Comparison of ENCODE assay signal across 11 cellular contexts in genomic region chr10:46925853-46926252, GRCh38. TPM values are rescaled to one million over a fixed set of nuclear protein-coding genes. Genes with fewer than 3 reads are reported as not detected.
A peak's percentile ranks its signal among the peaks of the same experiment; 100 is the strongest.
DNase-seq lines count a peak whose midpoint lies in the region; ATAC-seq, FAIRE-seq and TF ChIP-seq lines count a peak whose summit lies in the region.
"Not testable (repeated sequence)": the region's sequence is repeated elsewhere in the genome, so short reads cannot be mapped to it uniquely, and the experiment has no call there.
"Had no signal": no experiment of that assay in that cellular context is flagged by ENCODE, and none has a peak within 500 bp of the region (broad histone marks: within the 10 kb centered on the region; RNA-seq: fewer than 3 reads in every experiment).

No MANE protein-coding gene starts in this region.

- ATAC-seq in A549 (peak; percentile 76 to 91; a peak in 5 of 6 replicates), WTC11 (peak; percentile 74), right cardiac atrium (peak; percentile 24 to 39)

- H3K27me3 ChIP-seq in GM23248 (replicated peaks; ENCODE audit: insufficient read depth); right cardiac atrium (ENCODE audit: control insufficient read depth, insufficient read depth); smooth muscle cell (ENCODE audit: low read depth): not testable (repeated sequence)

- TF ChIP-seq RAD21 in A549 (conservative IDR thresholded peaks at IDR 0.05 in 1 of 2, IDR thresholded peaks at IDR 0.05 in 1 of 2), result not testable (repeated sequence)

- H3F3A ChIP-seq in GM23248 (ENCODE audit: insufficient read depth); smooth muscle cell (ENCODE audit: low read depth): not testable (repeated sequence)

- not testable (repeated sequence) for H3K79me2 ChIP-seq in GM23248 (ENCODE audit: insufficient read depth); smooth muscle cell (ENCODE audit: low read depth)

- TF ChIP-seq EP300 in A549 (IDR thresholded peaks at IDR 0.05), result not testable (repeated sequence)

- DNase-seq in A549 (ENCODE audit: low read depth in 1 of 2, low spot score in 1 of 2); WTC11 (ENCODE audit: low spot score); right cardiac atrium; smooth muscle cell (lab: John Stamatoyannopoulos, UW; ENCODE audit: unreplicated experiment): not testable (repeated sequence)
- DNase-seq in GM23248 (peak; percentile 0), OCI-M1 (lab: John Stamatoyannopoulos, UW) (peak; percentile 58), epithelial cell of esophagus (ENCODE audit: low read depth) (peak; percentile 43)

- POLR2A ChIA-PET in A549 (lab: Yijun Ruan, JAX); WTC11 (lab: Charles Lee): not testable (repeated sequence)

- not testable (repeated sequence) for H3K9ac ChIP-seq in GM23248; smooth muscle cell (ENCODE audit: low read depth)

- not testable (repeated sequence) for H3K4me3 Mint-ChIP-seq in WTC11, nephron

- H3K4me1 ChIP-seq in A549; GM23248 (ENCODE audit: insufficient read depth); right cardiac atrium (ENCODE audit: control insufficient read depth, insufficient read depth, low read length); smooth muscle cell (ENCODE audit: low read depth): not testable (repeated sequence)

- not testable (repeated sequence) for H3K9me3 Mint-ChIP-seq in WTC11, nephron

- not testable (repeated sequence) for H3K27ac Mint-ChIP-seq in WTC11, nephron

- not testable (repeated sequence) for H4K20me1 ChIP-seq in GM23248 (ENCODE audit: insufficient read depth); smooth muscle cell (ENCODE audit: low read depth)

- in situ Hi-C loops in GM23248 (cut with MboI), result not testable (repeated sequence)

- not testable (repeated sequence) for TF ChIP-seq POLR2A in A549 (IDR thresholded peaks at IDR 0.05; ENCODE audit: low read length)

- H3K36me3 Mint-ChIP-seq in WTC11; nephron (ENCODE audit: low read depth): not testable (repeated sequence)

- not testable (repeated sequence) for H3K4me3 ChIP-seq in A549; GM23248; epithelial cell of esophagus (ENCODE audit: low read length); right cardiac atrium (ENCODE audit: low read length); smooth muscle cell

- WGBS in A549 (ENCODE audit: missing lambda C conversion rate), result 4% methylated on average over 2 of the region's 2 CpGs
- WGBS in GM23248 (ENCODE audit: low coverage in 1 of 2, low lambda C conversion rate in 2 of 2, missing lambda C conversion rate in 2 of 2), 2 experiments, result 0 to 2% methylated on average over 2 of the region's 2 CpGs
- WGBS in right cardiac atrium, result 13% methylated on average over 2 of the region's 2 CpGs
- 7% methylated on average over 2 of the region's 2 CpGs for WGBS in smooth muscle cell (ENCODE audit: low lambda C conversion rate)

- not testable (repeated sequence) for H3K27me3 Mint-ChIP-seq in WTC11 (ENCODE audit: low read depth); nephron (ENCODE audit: low read depth)

- H2AFZ ChIP-seq in GM23248; smooth muscle cell (ENCODE audit: low read depth): not testable (repeated sequence)

- not testable (repeated sequence) for TF ChIP-seq CTCF in A549 (IDR thresholded peaks at IDR 0.05); WTC11 (IDR thresholded peaks at IDR 0.05)
- peak; percentile 27 for TF ChIP-seq CTCF in epithelial cell of esophagus (IDR thresholded peaks at IDR 0.05; ENCODE audit: insufficient read depth, low read depth, low read length, missing control alignments)
- TF ChIP-seq CTCF in nephron (IDR thresholded peaks at IDR 0.05; ENCODE audit: unreplicated experiment in 3 of 3), result peak in 2 of 3 experiments; percentile 9 to 14
- TF ChIP-seq CTCF in smooth muscle cell (IDR thresholded peaks at IDR 0.05; ENCODE audit: borderline replicate concordance, insufficient read depth, poor library complexity, severe bottlenecking), result peak; percentile 14

- not testable (repeated sequence) for H3K9me2 ChIP-seq in GM23248 (ENCODE audit: insufficient read depth)

- not testable (repeated sequence) for FAIRE-seq in A549 (lab: Jason Lieb, UNC)

- CTCF ChIA-PET in A549 (lab: Yijun Ruan, JAX); WTC11 (lab: Charles Lee): not testable (repeated sequence)

- H3K4me1 Mint-ChIP-seq in WTC11, nephron: not testable (repeated sequence)

- H3K36me3 ChIP-seq in GM23248 (ENCODE audit: low read depth); smooth muscle cell (ENCODE audit: low read depth): not testable (repeated sequence)

- H3K9me3 ChIP-seq in A549; GM23248 (ENCODE audit: low read depth); right cardiac atrium (ENCODE audit: control insufficient read depth, low read length); smooth muscle cell (replicated peaks; ENCODE audit: low read depth): not testable (repeated sequence)

- H3K27ac ChIP-seq in A549; GM23248; right cardiac atrium (ENCODE audit: low read length); smooth muscle cell (ENCODE audit: low read depth): not testable (repeated sequence)

- not testable (repeated sequence) for H3K4me2 ChIP-seq in A549; GM23248 (ENCODE audit: unreplicated experiment); smooth muscle cell

- intact Hi-C loops in right cardiac atrium (cut with DNase I), result not testable (repeated sequence)

RNA-seq across cellular contexts. Expression of gene PTPN20, which starts 14.6 kb away (rescaled TPM):
- polyA plus RNA-seq in A549 (2011; rRNA removed) (7.5 and 8.1 TPM in 2 replicates), A549 (2017; fragmentation: RNase III; extraction: RNeasy Plus Mini Kit Qiagen cat#74134 plus additional on column Dnase treatment) (3.9 to 5.8 TPM (median 5.3 TPM) in 3 replicates), GM23248 (2016; fragmentation: Nextera tagmentation; extraction: Ambion mirVana) (0.13 and 0.15 TPM in 2 replicates), right cardiac atrium (6.7 TPM), smooth muscle cell (not detected in 2 replicates)
- 1.3 and 1.9 TPM in 2 replicates for polyA plus RNA-seq in A549 (2012; cell fraction: cytosol; rRNA removed)
- 1.0 and 2.3 TPM in 2 replicates for polyA plus RNA-seq in A549 (2012; cell fraction: nucleus; rRNA removed)
- 7.2 and 7.9 TPM in 2 replicates for polyA minus RNA-seq in A549 (2011; rRNA and poly(A)+ RNA removed)
- 0.22 TPM in 1 of 2 replicates, not detected in the other for total RNA-seq in GM23248 (2014; rRNA removed; shearing (Covaris generic))
- total RNA-seq in WTC11 (2021) (0.96 to 2.0 TPM (median 1.7 TPM) in 3 replicates), right cardiac atrium (10 to 100 TPM; 14.6 to 26.6 (median 21.2) TPM), smooth muscle cell (not detected in 2 replicates)
- total RNA-seq: Daoy, SJSA1 had no signal
- polyA plus RNA-seq: neural cell had no signal

Comparison
In these comparisons a context has a peak if more than half of its experiments do, and no peak if none do; other contexts are left out.
1. ATAC-seq: peak in every context shown above with its lines; median percentile 84 in A549; 74 in WTC11; 32 in right cardiac atrium.